In genomic region chr12:7907009-7907408, GRCh38 we compare ENCODE assay signal across 1 cellular context.
TF ChIP-seq lines count a peak whose summit lies in the region.

No MANE protein-coding gene starts in this region.

TF ChIP-seq in HepG2, 621 proteins besides CTCF, POLR2A, EP300 and RAD21 (continued from another document and continues in another):
- TF ChIP-seq, protein P1, sequence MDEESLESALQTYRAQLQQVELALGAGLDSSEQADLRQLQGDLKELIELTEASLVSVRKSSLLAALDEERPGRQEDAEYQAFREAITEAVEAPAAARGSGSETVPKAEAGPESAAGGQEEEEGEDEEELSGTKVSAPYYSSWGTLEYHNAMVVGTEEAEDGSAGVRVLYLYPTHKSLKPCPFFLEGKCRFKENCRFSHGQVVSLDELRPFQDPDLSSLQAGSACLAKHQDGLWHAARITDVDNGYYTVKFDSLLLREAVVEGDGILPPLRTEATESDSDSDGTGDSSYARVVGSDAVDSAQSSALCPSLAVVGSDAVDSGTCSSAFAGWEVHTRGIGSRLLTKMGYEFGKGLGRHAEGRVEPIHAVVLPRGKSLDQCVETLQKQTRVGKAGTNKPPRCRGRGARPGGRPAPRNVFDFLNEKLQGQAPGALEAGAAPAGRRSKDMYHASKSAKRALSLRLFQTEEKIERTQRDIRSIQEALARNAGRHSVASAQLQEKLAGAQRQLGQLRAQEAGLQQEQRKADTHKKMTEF (CRISPR knock-in tag; IDR thresholded peaks at IDR 0.05): peak; percentile 74; the same call in 1 of the 2 replicates
- no peak; the same call in 1 of the 2 replicates for TF ChIP-seq TAF1 (CRISPR knock-in tag; IDR thresholded peaks at IDR 0.05)
- TF ChIP-seq SOX13 (IDR thresholded peaks at IDR 0.05): 0 out of 2 replicates have a peak, but pooled peaks have one; percentile 21
- TF ChIP-seq SOX13 (CRISPR knock-in tag; conservative IDR thresholded peaks at IDR 0.05 in 1 of 2, IDR thresholded peaks at IDR 0.05 in 1 of 2): peak in 1 of 2 experiments; percentile 77; a peak in 2 of 4 replicates
- TF ChIP-seq JUNB (CRISPR knock-in tag; IDR thresholded peaks at IDR 0.05; ENCODE audit: borderline replicate concordance): no peak
- TF ChIP-seq FOXP4 (CRISPR knock-in tag; IDR thresholded peaks at IDR 0.05): peak; percentile 78
- TF ChIP-seq MED13 (CRISPR knock-in tag; IDR thresholded peaks at IDR 0.05): 0 out of 2 replicates have a peak, but pooled peaks have one; percentile 38
- peak; percentile 94; the same call in 1 of the 2 replicates for TF ChIP-seq ZNF362 (CRISPR knock-in tag; IDR thresholded peaks at IDR 0.05; ENCODE audit: borderline replicate concordance)
- TF ChIP-seq KDM6A (CRISPR knock-in tag; IDR thresholded peaks at IDR 0.05; ENCODE audit: low read depth): 0 out of 2 replicates have a peak, but pooled peaks have one; percentile 28
- TF ChIP-seq GTF3A (CRISPR knock-in tag; conservative IDR thresholded peaks at IDR 0.05): no peak
- TF ChIP-seq, protein P2, sequence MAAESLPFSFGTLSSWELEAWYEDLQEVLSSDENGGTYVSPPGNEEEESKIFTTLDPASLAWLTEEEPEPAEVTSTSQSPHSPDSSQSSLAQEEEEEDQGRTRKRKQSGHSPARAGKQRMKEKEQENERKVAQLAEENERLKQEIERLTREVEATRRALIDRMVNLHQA (CRISPR knock-in tag; IDR thresholded peaks at IDR 0.05): no peak
- TF ChIP-seq, protein P3, sequence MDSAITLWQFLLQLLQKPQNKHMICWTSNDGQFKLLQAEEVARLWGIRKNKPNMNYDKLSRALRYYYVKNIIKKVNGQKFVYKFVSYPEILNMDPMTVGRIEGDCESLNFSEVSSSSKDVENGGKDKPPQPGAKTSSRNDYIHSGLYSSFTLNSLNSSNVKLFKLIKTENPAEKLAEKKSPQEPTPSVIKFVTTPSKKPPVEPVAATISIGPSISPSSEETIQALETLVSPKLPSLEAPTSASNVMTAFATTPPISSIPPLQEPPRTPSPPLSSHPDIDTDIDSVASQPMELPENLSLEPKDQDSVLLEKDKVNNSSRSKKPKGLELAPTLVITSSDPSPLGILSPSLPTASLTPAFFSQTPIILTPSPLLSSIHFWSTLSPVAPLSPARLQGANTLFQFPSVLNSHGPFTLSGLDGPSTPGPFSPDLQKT (CRISPR knock-in tag; IDR thresholded peaks at IDR 0.05; ENCODE audit: borderline replicate concordance): no peak
- TF ChIP-seq ZNF639 (CRISPR knock-in tag; conservative IDR thresholded peaks at IDR 0.05): peak; percentile 72; the same call in 1 of the 2 replicates
- TF ChIP-seq ZNF564 (CRISPR knock-in tag; IDR thresholded peaks at IDR 0.05): no peak
- TF ChIP-seq ZNF598 (CRISPR knock-in tag; IDR thresholded peaks at IDR 0.05; ENCODE audit: borderline replicate concordance): no peak
- TF ChIP-seq MAZ (IDR thresholded peaks at IDR 0.05; ENCODE audit: borderline replicate concordance, low read depth, low read length): no peak
- no peak for TF ChIP-seq MAZ (CRISPR knock-in tag; IDR thresholded peaks at IDR 0.05; ENCODE audit: low read depth)
- TF ChIP-seq ZNF12 (CRISPR knock-in tag; IDR thresholded peaks at IDR 0.05): 0 out of 2 replicates have a peak, but pooled peaks have one; percentile 11
- peak; percentile 97 for TF ChIP-seq ZNF18 (CRISPR knock-in tag; IDR thresholded peaks at IDR 0.05; ENCODE audit: insufficient replicate concordance)
- TF ChIP-seq ZSCAN21 (CRISPR knock-in tag; IDR thresholded peaks at IDR 0.05; ENCODE audit: borderline replicate concordance): no peak
- TF ChIP-seq PBX3 (CRISPR knock-in tag; IDR thresholded peaks at IDR 0.05; ENCODE audit: borderline replicate concordance): no peak
- TF ChIP-seq, protein P4, sequence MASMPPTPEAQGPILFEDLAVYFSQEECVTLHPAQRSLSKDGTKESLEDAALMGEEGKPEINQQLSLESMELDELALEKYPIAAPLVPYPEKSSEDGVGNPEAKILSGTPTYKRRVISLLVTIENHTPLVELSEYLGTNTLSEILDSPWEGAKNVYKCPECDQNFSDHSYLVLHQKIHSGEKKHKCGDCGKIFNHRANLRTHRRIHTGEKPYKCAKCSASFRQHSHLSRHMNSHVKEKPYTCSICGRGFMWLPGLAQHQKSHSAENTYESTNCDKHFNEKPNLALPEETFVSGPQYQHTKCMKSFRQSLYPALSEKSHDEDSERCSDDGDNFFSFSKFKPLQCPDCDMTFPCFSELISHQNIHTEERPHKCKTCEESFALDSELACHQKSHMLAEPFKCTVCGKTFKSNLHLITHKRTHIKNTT (CRISPR knock-in tag; IDR thresholded peaks at IDR 0.05): no peak
- TF ChIP-seq, protein P5, sequence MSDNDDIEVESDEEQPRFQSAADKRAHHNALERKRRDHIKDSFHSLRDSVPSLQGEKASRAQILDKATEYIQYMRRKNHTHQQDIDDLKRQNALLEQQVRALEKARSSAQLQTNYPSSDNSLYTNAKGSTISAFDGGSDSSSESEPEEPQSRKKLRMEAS (IDR thresholded peaks at IDR 0.05): peak; percentile 33; the same call in 1 of the 2 replicates
- TF ChIP-seq ZFX (CRISPR knock-in tag; IDR thresholded peaks at IDR 0.05; ENCODE audit: low read depth): peak; percentile 87
- TF ChIP-seq IKZF4 (CRISPR knock-in tag; IDR thresholded peaks at IDR 0.05; ENCODE audit: borderline replicate concordance, low read depth, not compliant biosample characterization): no peak
- TF ChIP-seq SP2 (CRISPR knock-in tag; IDR thresholded peaks at IDR 0.05): no peak
- TF ChIP-seq ZMAT3 (CRISPR knock-in tag; conservative IDR thresholded peaks at IDR 0.05): no peak
- peak; percentile 79 for TF ChIP-seq NCOA2 (CRISPR knock-in tag; IDR thresholded peaks at IDR 0.05)
- no peak for TF ChIP-seq MIER2 (CRISPR knock-in tag; IDR thresholded peaks at IDR 0.05)
- TF ChIP-seq FLYWCH1 (CRISPR knock-in tag; IDR thresholded peaks at IDR 0.05): no peak
- TF ChIP-seq FOXA3 (CRISPR knock-in tag; IDR thresholded peaks at IDR 0.05): peak; percentile 94
- TF ChIP-seq NONO (IDR thresholded peaks at IDR 0.05): no peak
- TF ChIP-seq NONO (CRISPR knock-in tag; conservative IDR thresholded peaks at IDR 0.05): peak; percentile 59
- no peak for TF ChIP-seq CHCHD3 (CRISPR knock-in tag; IDR thresholded peaks at IDR 0.05)
- no peak for TF ChIP-seq ZNF878 (CRISPR knock-in tag; IDR thresholded peaks at IDR 0.05)
- TF ChIP-seq ZNF660 (CRISPR knock-in tag; IDR thresholded peaks at IDR 0.05; ENCODE audit: borderline replicate concordance, low read depth): no peak
- no peak for TF ChIP-seq HNRNPH1 (optimal IDR thresholded peaks at IDR 0.05; ENCODE audit: low read depth, low read length)
- no peak for TF ChIP-seq REL (CRISPR knock-in tag; conservative IDR thresholded peaks at IDR 0.05)
- 0 out of 2 replicates have a peak, but pooled peaks have one; percentile 24 for TF ChIP-seq KLF15 (CRISPR knock-in tag; IDR thresholded peaks at IDR 0.05; ENCODE audit: borderline replicate concordance)
- TF ChIP-seq, protein P6, sequence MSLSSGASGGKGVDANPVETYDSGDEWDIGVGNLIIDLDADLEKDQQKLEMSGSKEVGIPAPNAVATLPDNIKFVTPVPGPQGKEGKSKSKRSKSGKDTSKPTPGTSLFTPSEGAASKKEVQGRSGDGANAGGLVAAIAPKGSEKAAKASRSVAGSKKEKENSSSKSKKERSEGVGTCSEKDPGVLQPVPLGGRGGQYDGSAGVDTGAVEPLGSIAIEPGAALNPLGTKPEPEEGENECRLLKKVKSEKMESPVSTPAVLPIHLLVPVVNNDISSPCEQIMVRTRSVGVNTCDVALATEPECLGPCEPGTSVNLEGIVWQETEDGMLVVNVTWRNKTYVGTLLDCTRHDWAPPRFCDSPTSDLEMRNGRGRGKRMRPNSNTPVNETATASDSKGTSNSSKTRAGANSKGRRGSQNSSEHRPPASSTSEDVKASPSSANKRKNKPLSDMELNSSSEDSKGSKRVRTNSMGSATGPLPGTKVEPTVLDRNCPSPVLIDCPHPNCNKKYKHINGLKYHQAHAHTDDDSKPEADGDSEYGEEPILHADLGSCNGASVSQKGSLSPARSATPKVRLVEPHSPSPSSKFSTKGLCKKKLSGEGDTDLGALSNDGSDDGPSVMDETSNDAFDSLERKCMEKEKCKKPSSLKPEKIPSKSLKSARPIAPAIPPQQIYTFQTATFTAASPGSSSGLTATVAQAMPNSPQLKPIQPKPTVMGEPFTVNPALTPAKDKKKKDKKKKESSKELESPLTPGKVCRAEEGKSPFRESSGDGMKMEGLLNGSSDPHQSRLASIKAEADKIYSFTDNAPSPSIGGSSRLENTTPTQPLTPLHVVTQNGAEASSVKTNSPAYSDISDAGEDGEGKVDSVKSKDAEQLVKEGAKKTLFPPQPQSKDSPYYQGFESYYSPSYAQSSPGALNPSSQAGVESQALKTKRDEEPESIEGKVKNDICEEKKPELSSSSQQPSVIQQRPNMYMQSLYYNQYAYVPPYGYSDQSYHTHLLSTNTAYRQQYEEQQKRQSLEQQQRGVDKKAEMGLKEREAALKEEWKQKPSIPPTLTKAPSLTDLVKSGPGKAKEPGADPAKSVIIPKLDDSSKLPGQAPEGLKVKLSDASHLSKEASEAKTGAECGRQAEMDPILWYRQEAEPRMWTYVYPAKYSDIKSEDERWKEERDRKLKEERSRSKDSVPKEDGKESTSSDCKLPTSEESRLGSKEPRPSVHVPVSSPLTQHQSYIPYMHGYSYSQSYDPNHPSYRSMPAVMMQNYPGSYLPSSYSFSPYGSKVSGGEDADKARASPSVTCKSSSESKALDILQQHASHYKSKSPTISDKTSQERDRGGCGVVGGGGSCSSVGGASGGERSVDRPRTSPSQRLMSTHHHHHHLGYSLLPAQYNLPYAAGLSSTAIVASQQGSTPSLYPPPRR (CRISPR knock-in tag; IDR thresholded peaks at IDR 0.05; ENCODE audit: borderline replicate concordance): peak; percentile 78; the same call in 1 of the 2 replicates
- TF ChIP-seq, protein P7, sequence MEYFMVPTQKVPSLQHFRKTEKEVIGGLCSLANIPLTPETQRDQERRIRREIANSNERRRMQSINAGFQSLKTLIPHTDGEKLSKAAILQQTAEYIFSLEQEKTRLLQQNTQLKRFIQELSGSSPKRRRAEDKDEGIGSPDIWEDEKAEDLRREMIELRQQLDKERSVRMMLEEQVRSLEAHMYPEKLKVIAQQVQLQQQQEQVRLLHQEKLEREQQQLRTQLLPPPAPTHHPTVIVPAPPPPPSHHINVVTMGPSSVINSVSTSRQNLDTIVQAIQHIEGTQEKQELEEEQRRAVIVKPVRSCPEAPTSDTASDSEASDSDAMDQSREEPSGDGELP (IDR thresholded peaks at IDR 0.05; ENCODE audit: borderline replicate concordance, low read depth): peak; percentile 10; the same call in 1 of the 2 replicates
- TF ChIP-seq ZNF335 (CRISPR knock-in tag; IDR thresholded peaks at IDR 0.05): peak; percentile 21; the same call in 1 of the 2 replicates
- TF ChIP-seq ZSCAN30 (CRISPR knock-in tag; IDR thresholded peaks at IDR 0.05): no peak
- 0 out of 2 replicates have a peak, but pooled peaks have one; percentile 42 for TF ChIP-seq ESRRA (CRISPR knock-in tag; IDR thresholded peaks at IDR 0.05; ENCODE audit: low read depth)
- peak; percentile 31; the same call in 1 of the 2 replicates for TF ChIP-seq ZFY (CRISPR knock-in tag; IDR thresholded peaks at IDR 0.05)
- TF ChIP-seq SMC3 (IDR thresholded peaks at IDR 0.05; ENCODE audit: low read length): peak; percentile 67
